8 cellular contexts compared by ENCODE assay signal in the genomic region with DNA sequence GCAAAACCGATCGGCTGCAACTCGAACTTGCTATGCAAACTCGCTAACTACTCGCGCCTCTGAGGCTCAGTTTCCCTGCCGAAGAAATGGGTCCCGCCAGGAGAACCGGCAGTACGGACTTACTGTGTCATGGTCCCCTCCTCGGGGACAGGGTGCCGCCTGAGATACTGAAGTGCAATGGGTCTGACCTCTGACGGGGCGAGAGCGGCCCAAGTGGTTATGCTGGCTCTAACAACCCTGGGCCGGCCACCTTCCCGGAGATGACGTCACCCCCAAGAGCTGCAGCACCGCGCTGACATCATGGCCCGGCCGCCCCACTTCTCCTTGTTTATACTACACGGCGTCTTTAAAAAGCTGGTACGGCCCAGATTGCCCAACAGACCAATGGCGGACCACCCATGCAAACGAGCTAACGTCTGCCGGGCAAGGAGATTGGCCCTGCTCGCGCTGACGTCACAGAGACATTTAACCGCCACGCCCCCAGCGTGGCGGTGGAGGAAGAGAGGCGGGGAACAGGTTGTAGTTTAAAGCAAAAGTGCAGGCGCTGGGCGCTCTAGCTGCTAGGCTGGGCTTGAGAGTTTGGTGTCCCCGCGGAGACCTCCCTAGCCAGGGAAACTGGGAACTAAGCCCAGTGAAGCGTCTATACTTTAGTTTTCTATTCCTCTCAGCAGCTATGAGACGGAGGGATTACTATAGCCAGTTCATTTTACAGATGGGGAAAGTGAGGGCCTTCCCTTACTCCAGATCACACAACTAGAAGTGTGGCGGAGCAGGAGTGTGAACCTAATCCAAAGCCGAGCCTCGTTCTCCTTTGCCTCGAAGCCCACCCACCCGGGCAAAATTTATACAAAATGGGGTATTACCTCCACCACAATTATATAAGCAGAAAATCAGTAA. TPM values are rescaled to one million over a fixed set of nuclear protein-coding genes. Genes with fewer than 3 reads are reported as not detected.
DNase-seq lines count a peak whose midpoint lies in the region; ATAC-seq, FAIRE-seq and TF ChIP-seq lines count a peak whose summit lies in the region.

No MANE protein-coding gene starts in this region.

- BruUV-seq in HepG2 (replicated peaks; lab: Mats Ljungman, UMichigan): no TSS peak

- peak overlapping the region; percentile 90 to 98 (median 97) for H3K4me3 ChIP-seq in HepG2 (replicated peaks in 1 of 3; ENCODE audit: insufficient read depth in 1 of 3, low read depth in 2 of 3, low read length in 3 of 3)

- peak in 1 of 2 experiments; percentile 74; a peak in 2 of 4 replicates for TF ChIP-seq POLR2A in HepG2 (IDR thresholded peaks at IDR 0.05; ENCODE audit: insufficient read depth in 1 of 2, low read depth in 2 of 2, low read length in 2 of 2)

- H3K4me3 Mint-ChIP-seq in CD14-positive monocyte: peak overlapping the region; percentile 95
- peak overlapping the region; percentile 92 for H3K4me3 Mint-ChIP-seq in activated CD4-positive, alpha-beta memory T cell treated with anti-CD3 and anti-CD28 coated beads for 36 hours

- H3K9me3 Mint-ChIP-seq in CD14-positive monocyte: peaks cover 0 to 1% (median 0%) of the 10 kb centered on the region in 7 donors
- no peaks in the 10 kb centered on the region for H3K9me3 Mint-ChIP-seq in activated CD4-positive, alpha-beta memory T cell treated with anti-CD3 and anti-CD28 coated beads for 36 hours

- CTCF ChIA-PET in activated CD4-positive, alpha-beta memory T cell treated with anti-CD3 and anti-CD28 coated beads for 36 hours (lab: Charles Lee): interaction anchor here (1.0 to 4.2 kb wide), 7 partner anchors 13 to 772 kb away, joined by 3 to 33 read pairs (median 4); a partner anchor contains a TSS
- CTCF ChIA-PET in HepG2 (lab: Yijun Ruan, JAX; ENCODE audit: low intra/inter-chr PET ratio, low total read pairs): no interaction called here

- H3K27ac Mint-ChIP-seq in CD14-positive monocyte: peak overlapping the region; percentile 98 to 100 (median 99)
- peak overlapping the region; percentile 97 for H3K27ac Mint-ChIP-seq in activated CD4-positive, alpha-beta memory T cell treated with anti-CD3 and anti-CD28 coated beads for 36 hours

- in situ Hi-C loops in HepG2 (cut with HindIII; ENCODE audit: extremely low pct_ligation_motif_present, low pct_unique_long_range_greater_than_20kb): loop anchor here (5.0 to 25.0 kb wide), 2 partner anchors 121 to 824 kb away; a partner anchor contains a TSS

- H3K9ac ChIP-seq in HepG2 (ENCODE audit: insufficient read depth, low read depth, low read length): peak overlapping the region; percentile 91

- H3K36me3 Mint-ChIP-seq in CD14-positive monocyte: peaks cover 2 to 7% of the 10 kb centered on the region in 2 donors
- H3K36me3 Mint-ChIP-seq in activated CD4-positive, alpha-beta memory T cell treated with anti-CD3 and anti-CD28 coated beads for 36 hours: peaks cover 8% of the 10 kb centered on the region

- H3K79me2 ChIP-seq in HepG2 (ENCODE audit: insufficient read depth, low read length): peaks cover 37% of the 10 kb centered on the region

- TF ChIP-seq CTCF in CD14-positive monocyte (IDR thresholded peaks at IDR 0.05) (no peak), HepG2 (CRISPR knock-in tag; IDR thresholded peaks at IDR 0.05) (no peak)

- intact Hi-C loops in CD14-positive monocyte (cut with micrococcal nuclease) (loop anchor here (2.0 to 10.0 kb wide), 7 partner anchors 34 to 764 kb away; a partner anchor contains a TSS), HepG2 (cut with micrococcal nuclease; ENCODE audit: unreplicated experiment) (no loop called here)
- intact Hi-C loops in activated CD4-positive, alpha-beta memory T cell treated with anti-CD3 and anti-CD28 coated beads for 36 hours (cut with micrococcal nuclease): loop anchor here (1.0 to 10.0 kb wide), 10 partner anchors 90 to 1043 kb away; a partner anchor contains a TSS

- H3K9me3 ChIP-seq in HepG2 (ENCODE audit: low read length): no peaks in the 10 kb centered on the region

- POLR2A ChIA-PET in activated CD4-positive, alpha-beta memory T cell treated with anti-CD3 and anti-CD28 coated beads for 36 hours (lab: Charles Lee): interaction anchor here (0.6 to 1.9 kb wide), 10 partner anchors 9 to 889 kb away, joined by 3 to 12 read pairs (median 4); a partner anchor contains a TSS
- POLR2A ChIA-PET in HepG2 (lab: Yijun Ruan, JAX): interaction anchor here (0.7 to 7.9 kb wide), 20 partner anchors 9 to 698 kb away, joined by 3 to 212 read pairs (median 4); a partner anchor contains a TSS

- peaks cover 69% of the 10 kb centered on the region for H3K4me1 ChIP-seq in HepG2 (ENCODE audit: insufficient read depth, low read length)

- no peaks in the 10 kb centered on the region for H3K27me3 Mint-ChIP-seq in CD14-positive monocyte (ENCODE audit: low read depth in 3 of 3)
- no peaks in the 10 kb centered on the region for H3K27me3 Mint-ChIP-seq in activated CD4-positive, alpha-beta memory T cell treated with anti-CD3 and anti-CD28 coated beads for 36 hours

- 0 out of 4 replicates have a peak, but pooled peaks of 1 of the 2 experiments have one; percentile 20 for TF ChIP-seq EP300 in HepG2 (IDR thresholded peaks at IDR 0.05; ENCODE audit: low read depth in 2 of 2, low read length in 2 of 2)
- TF ChIP-seq EP300 in HepG2 (CRISPR knock-in tag; IDR thresholded peaks at IDR 0.05; ENCODE audit: borderline replicate concordance): no peak

- H2AFZ ChIP-seq in HepG2 (ENCODE audit: low read length): no peak overlapping the region

- H4K20me1 ChIP-seq in HepG2 (ENCODE audit: insufficient read depth, low read length): peaks cover 24% of the 10 kb centered on the region

- peaks cover 73% of the 10 kb centered on the region for H3K4me1 Mint-ChIP-seq in CD14-positive monocyte
- H3K4me1 Mint-ChIP-seq in activated CD4-positive, alpha-beta memory T cell treated with anti-CD3 and anti-CD28 coated beads for 36 hours (ENCODE audit: low read depth): peaks cover 61% of the 10 kb centered on the region

- peak; percentile 100 for DNase-seq in CD14-positive monocyte (ENCODE audit: low spot score)
- peak; percentile 99 for DNase-seq in NCI-H82 (lab: John Stamatoyannopoulos, UW)
- peak; percentile 99 for DNase-seq in activated CD4-positive, alpha-beta memory T cell treated with anti-CD3 and anti-CD28 coated beads for 36 hours
- peak; percentile 99 to 100 for DNase-seq in dermis microvascular lymphatic vessel endothelial cell (ENCODE audit: low read depth in 2 of 2)
- peak; percentile 98 for DNase-seq in HepG2 (ENCODE audit: low spot score)
- peak; percentile 94 for DNase-seq in stimulated activated CD4-positive, alpha-beta T cell treated with anti-CD3 and anti-CD28 coated beads, Interleukin-4, amount 100 ng/mL, for 1 hour

- FAIRE-seq in HepG2 (lab: Jason Lieb, UNC): peak; percentile 92

- TF ChIP-seq RAD21 in HepG2 (CRISPR knock-in tag; IDR thresholded peaks at IDR 0.05): 0 out of 2 replicates have a peak, but pooled peaks have one; percentile 6

- ATAC-seq in GM19452 (IDR thresholded peaks at IDR 0.05; ENCODE audit: unreplicated experiment): peak; percentile 64
- ATAC-seq in HG03575 (IDR thresholded peaks at IDR 0.05; ENCODE audit: extremely low read depth, insufficient number of reproducible peaks, low FRiP score, unreplicated experiment): peak; percentile 46
- ATAC-seq in HepG2: peak; percentile 67

- peaks cover 2 to 13% of the 10 kb centered on the region in 2 experiments; a peak in 1 of 5 replicates for H3K36me3 ChIP-seq in HepG2 (replicated peaks in 1 of 2; ENCODE audit: control insufficient read depth in 1 of 2, insufficient read depth in 2 of 2, low read length in 2 of 2)

- no peaks in the 10 kb centered on the region; a peak in 1 of 5 replicates for H3K27me3 ChIP-seq in HepG2 (ENCODE audit: control insufficient read depth in 1 of 2, insufficient read depth in 2 of 2, low read length in 2 of 2)

- H3K27ac ChIP-seq in HepG2 (ENCODE audit: extremely low read length, insufficient read depth, low read length): peak overlapping the region; percentile 95

- WGBS in HepG2 (ENCODE audit: low lambda C conversion rate): 1% methylated on average over 30 of the region's 48 CpGs

- H3K4me2 ChIP-seq in HepG2 (ENCODE audit: low read depth, low read length): peak overlapping the region; percentile 94

RNA-seq across cellular contexts. Expression of a gene that starts 0.7 kb away (rescaled TPM):
- 1 to 10 TPM; 1.9 to 3.1 TPM for polyA plus RNA-seq in CD14-positive monocyte
- total RNA-seq in activated CD4-positive, alpha-beta memory T cell treated with anti-CD3 and anti-CD28 coated beads for 36 hours: 10 to 100 TPM; 61.9 to 68.1 TPM
- total RNA-seq in dermis microvascular lymphatic vessel endothelial cell: 2.4 and 7.0 TPM in 2 replicates
- total RNA-seq in HepG2 (2016; rRNA removed; fragmentation: Illumina TruSeq; extraction: Trizol): 5.1 and 9.2 TPM in 2 replicates
- 7.2 and 9.4 TPM in 2 replicates for total RNA-seq in HepG2 (2016; cell fraction: cytosol; rRNA removed; fragmentation: Illumina TruSeq; extraction: Trizol; ENCODE audit: low read depth)
- 4.4 and 8.7 TPM in 2 replicates for total RNA-seq in HepG2 (2016; cell fraction: insoluble cytoplasmic fraction; rRNA removed; fragmentation: Illumina TruSeq; extraction: Trizol)
- 7.2 and 9.8 TPM in 2 replicates for total RNA-seq in HepG2 (2016; cell fraction: membrane; rRNA removed; fragmentation: Illumina TruSeq; extraction: Trizol)
- 9.4 and 17.1 TPM in 2 replicates for total RNA-seq in HepG2 (2016; cell fraction: nucleus; rRNA removed; fragmentation: Illumina TruSeq; extraction: Trizol)
- polyA plus RNA-seq in HepG2 (2011; rRNA removed): 16.8 and 19.1 TPM in 2 replicates
- 6.8 and 9.5 TPM in 2 replicates for polyA plus RNA-seq in HepG2 (2011; cell fraction: cytosol; rRNA removed)
- polyA plus RNA-seq in HepG2 (2011; cell fraction: nucleus; rRNA removed): 134 and 149 TPM in 2 replicates
- 37.8 and 52.8 TPM in 2 replicates for polyA plus RNA-seq in HepG2 (2012)
- polyA plus RNA-seq in HepG2 (2016; cell fraction: cytosol; fragmentation: Illumina TruSeq; extraction: Trizol; ENCODE audit: low read depth): 2.3 and 2.5 TPM in 2 replicates
- polyA plus RNA-seq in HepG2 (2016; cell fraction: insoluble cytoplasmic fraction; fragmentation: Illumina TruSeq; extraction: Trizol; ENCODE audit: low read depth): 15.8 and 20.6 TPM in 2 replicates
- polyA plus RNA-seq in HepG2 (2016; cell fraction: membrane; fragmentation: Illumina TruSeq; extraction: Trizol; ENCODE audit: low read depth): 9.4 and 9.7 TPM in 2 replicates
- 52.0 and 60.3 TPM in 2 replicates for polyA plus RNA-seq in HepG2 (2016; cell fraction: nucleus; fragmentation: Illumina TruSeq; extraction: Trizol; ENCODE audit: insufficient read depth, low read depth)
- 18.3 and 21.3 TPM in 2 replicates for polyA minus RNA-seq in HepG2 (2011; rRNA and poly(A)+ RNA removed; ENCODE audit: low replicate concordance)
- polyA minus RNA-seq in HepG2 (2011; cell fraction: cytosol; rRNA and poly(A)+ RNA removed): 16.1 and 19.0 TPM in 2 replicates
- 28.3 and 33.1 TPM in 2 replicates for polyA minus RNA-seq in HepG2 (2011; cell fraction: nucleus; rRNA and poly(A)+ RNA removed)

RNA-seq across cellular contexts. Expression of a gene that starts 11.3 kb away (rescaled TPM):
- polyA plus RNA-seq in CD14-positive monocyte (not detected), HepG2 (2011; rRNA removed) (20.9 and 27.3 TPM in 2 replicates)
- under 1 TPM; 0.36 to 0.38 TPM for total RNA-seq in activated CD4-positive, alpha-beta memory T cell treated with anti-CD3 and anti-CD28 coated beads for 36 hours
- total RNA-seq in dermis microvascular lymphatic vessel endothelial cell (under 0.01 and 0.25 TPM in 2 replicates), HepG2 (2016; rRNA removed; fragmentation: Illumina TruSeq; extraction: Trizol) (7.8 and 17.9 TPM in 2 replicates)
- total RNA-seq in HepG2 (2016; cell fraction: cytosol; rRNA removed; fragmentation: Illumina TruSeq; extraction: Trizol; ENCODE audit: low read depth): 3.8 and 4.0 TPM in 2 replicates
- 5.3 and 18.3 TPM in 2 replicates for total RNA-seq in HepG2 (2016; cell fraction: insoluble cytoplasmic fraction; rRNA removed; fragmentation: Illumina TruSeq; extraction: Trizol)
- total RNA-seq in HepG2 (2016; cell fraction: membrane; rRNA removed; fragmentation: Illumina TruSeq; extraction: Trizol): 7.4 and 8.2 TPM in 2 replicates
- 19.1 and 22.7 TPM in 2 replicates for total RNA-seq in HepG2 (2016; cell fraction: nucleus; rRNA removed; fragmentation: Illumina TruSeq; extraction: Trizol)
- 14.0 and 14.6 TPM in 2 replicates for polyA plus RNA-seq in HepG2 (2011; cell fraction: cytosol; rRNA removed)
- polyA plus RNA-seq in HepG2 (2011; cell fraction: nucleus; rRNA removed): 70.0 and 99.3 TPM in 2 replicates
- polyA plus RNA-seq in HepG2 (2012): 15.8 and 16.5 TPM in 2 replicates
- polyA plus RNA-seq in HepG2 (2016; cell fraction: cytosol; fragmentation: Illumina TruSeq; extraction: Trizol; ENCODE audit: low read depth): 2.7 and 3.5 TPM in 2 replicates
- polyA plus RNA-seq in HepG2 (2016; cell fraction: insoluble cytoplasmic fraction; fragmentation: Illumina TruSeq; extraction: Trizol; ENCODE audit: low read depth): 6.8 and 7.1 TPM in 2 replicates
- 4.6 and 6.1 TPM in 2 replicates for polyA plus RNA-seq in HepG2 (2016; cell fraction: membrane; fragmentation: Illumina TruSeq; extraction: Trizol; ENCODE audit: low read depth)
- 48.7 and 52.7 TPM in 2 replicates for polyA plus RNA-seq in HepG2 (2016; cell fraction: nucleus; fragmentation: Illumina TruSeq; extraction: Trizol; ENCODE audit: insufficient read depth, low read depth)
- polyA minus RNA-seq in HepG2 (2011; rRNA and poly(A)+ RNA removed; ENCODE audit: low replicate concordance): 0.07 and 41.0 TPM in 2 replicates
- 12.1 and 12.2 TPM in 2 replicates for polyA minus RNA-seq in HepG2 (2011; cell fraction: cytosol; rRNA and poly(A)+ RNA removed)
- 15.5 and 15.7 TPM in 2 replicates for polyA minus RNA-seq in HepG2 (2011; cell fraction: nucleus; rRNA and poly(A)+ RNA removed)

Comparison
In these comparisons a context has a peak if more than half of its experiments do, and no peak if none do; other contexts are left out.
1. Peak in every context shown above with its lines: DNase-seq, ATAC-seq, H3K4me3 ChIP-seq and H3K27ac ChIP-seq.